ENCODE assay signal across 23 cellular contexts in genomic region chr4:16733509-16733908, GRCh38.
DNase-seq lines count a peak whose midpoint lies in the region; ATAC-seq, FAIRE-seq and TF ChIP-seq lines count a peak whose summit lies in the region.
"Had no signal": no experiment of that assay in that cellular context is flagged by ENCODE, and none has a peak within 500 bp of the region (broad histone marks: within the 10 kb centered on the region; RNA-seq: fewer than 3 reads in every experiment).

No MANE protein-coding gene starts in this region.

- no peak for ATAC-seq in activated CD4-positive, alpha-beta T cell treated with anti-CD3 and anti-CD28 coated beads for 36 hours
- no peak for ATAC-seq in pancreas
- ATAC-seq: CD8-positive, alpha-beta T cell had no signal

- H3K9me3 Mint-ChIP-seq in activated CD4-positive, alpha-beta T cell treated with anti-CD3 and anti-CD28 coated beads for 36 hours (ENCODE audit: low read depth): peaks cover 2% of the 10 kb centered on the region
- H3K9me3 Mint-ChIP-seq: CD8-positive, alpha-beta T cell had no signal

- no peaks in the 10 kb centered on the region for H3K4me1 ChIP-seq in pancreas
- H3K4me1 ChIP-seq: BLaER1 treated with 17β-estradiol and CSF1 and Interleukin-3, amounts not matched to agents 10 nM and 100 nM; Caco-2 had no signal

- H3K4me3 ChIP-seq in pancreas: no peak overlapping the region
- H3K4me3 ChIP-seq: BLaER1 treated with 17β-estradiol and CSF1 and Interleukin-3, amounts not matched to agents 10 nM and 100 nM had no signal

- TF ChIP-seq CTCF in pancreas (IDR thresholded peaks at IDR 0.05): no peak

- H3K36me3 Mint-ChIP-seq in activated CD4-positive, alpha-beta T cell treated with anti-CD3 and anti-CD28 coated beads for 36 hours (ENCODE audit: low read depth): no peaks in the 10 kb centered on the region
- H3K36me3 Mint-ChIP-seq: CD8-positive, alpha-beta T cell had no signal

- intact Hi-C loops in head of caudate nucleus (cut with DNase I) (no loop called here), pancreas (cut with DNase I) (no loop called here)
- intact Hi-C loops in activated CD4-positive, alpha-beta T cell treated with anti-CD3 and anti-CD28 coated beads for 36 hours (cut with DNase I, micrococcal nuclease): no loop called here

- no peak for FAIRE-seq in urothelium cell line (lab: Jason Lieb, UNC)
- no peak for FAIRE-seq in pancreas (lab: Jason Lieb, UNC)
- FAIRE-seq: A204.1, D721Med, G401.6, GM12891, GM19239 had no signal

- no peak overlapping the region for H3K4me3 Mint-ChIP-seq in activated CD4-positive, alpha-beta T cell treated with anti-CD3 and anti-CD28 coated beads for 36 hours
- H3K4me3 Mint-ChIP-seq: B cell; CD4-positive, alpha-beta T cell; CD8-positive, alpha-beta T cell had no signal

- WGBS in pancreas, 2 donors: 50 to 68% methylated on average over 4 of the region's 4 CpGs

- H3K9me3 ChIP-seq in pancreas: no peaks in the 10 kb centered on the region
- H3K9me3 ChIP-seq: Caco-2 had no signal

- CTCF ChIA-PET in activated CD4-positive, alpha-beta T cell treated with anti-CD3 and anti-CD28 coated beads for 36 hours (lab: Charles Lee): no interaction called here

- H3K27ac Mint-ChIP-seq in activated CD4-positive, alpha-beta T cell treated with anti-CD3 and anti-CD28 coated beads for 36 hours: no peak overlapping the region
- H3K27ac Mint-ChIP-seq: B cell; CD4-positive, alpha-beta T cell; CD8-positive, alpha-beta T cell had no signal

- no peaks in the 10 kb centered on the region for H3K27me3 Mint-ChIP-seq in activated CD4-positive, alpha-beta T cell treated with anti-CD3 and anti-CD28 coated beads for 36 hours
- H3K27me3 Mint-ChIP-seq: B cell; CD4-positive, alpha-beta T cell had no signal

- no peaks in the 10 kb centered on the region for H3K36me3 ChIP-seq in pancreas
- H3K36me3 ChIP-seq: BLaER1 treated with 17β-estradiol and CSF1 and Interleukin-3, amounts not matched to agents 10 nM and 100 nM had no signal

- H3K4me1 Mint-ChIP-seq in activated CD4-positive, alpha-beta T cell treated with anti-CD3 and anti-CD28 coated beads for 36 hours: no peaks in the 10 kb centered on the region
- H3K4me1 Mint-ChIP-seq: B cell had no signal

- peak overlapping the region; percentile 12 for H3K27ac ChIP-seq in caudate nucleus (ENCODE audit: low read depth, low read length)
- H3K27ac ChIP-seq in pancreas: no peak overlapping the region
- H3K27ac ChIP-seq: BLaER1 treated with 17β-estradiol and CSF1 and Interleukin-3, amounts not matched to agents 10 nM and 100 nM; C4-2B had no signal

- DNase-seq in caudate nucleus (lab: John Stamatoyannopoulos, UW) (peak in 29 of 61 donors; percentile 1 to 75 (median 30)), head of caudate nucleus (peak in 41 of 42 donors; percentile 18 to 87 (median 60)), occipital lobe (lab: John Stamatoyannopoulos, UW) (peak; percentile 4), urothelium cell line (ENCODE audit: low spot score) (no peak), NOMO-1 treated with DMSO at 0.1 percent for 48 hours (lab: John Stamatoyannopoulos, UW; ENCODE audit: unreplicated experiment) (no peak), pancreas (no peak)
- no peak for DNase-seq in activated CD4-positive, alpha-beta T cell treated with anti-CD3 and anti-CD28 coated beads for 36 hours
- DNase-seq: 8988T; ACHN; Caco-2; Calu3; CD4-positive, alpha-beta T cell; CD8-positive, alpha-beta T cell; DMS79 treated with DMSO at 0.1 percent for 48 hours; GF-D8 had no signal

- no peaks in the 10 kb centered on the region for H3K27me3 ChIP-seq in pancreas
- H3K27me3 ChIP-seq: BLaER1 treated with 17β-estradiol and CSF1 and Interleukin-3, amounts not matched to agents 10 nM and 100 nM had no signal

- POLR2A ChIA-PET in activated CD4-positive, alpha-beta T cell treated with anti-CD3 and anti-CD28 coated beads for 36 hours (lab: Charles Lee): no interaction called here

Comparison
In these comparisons a context has a peak if more than half of its experiments do, and no peak if none do; other contexts are left out.
1. DNase-seq: peak in head of caudate nucleus (41 of 42) and occipital lobe (single experiment); none in urothelium cell line (single experiment), activated CD4-positive, alpha-beta T cell treated with anti-CD3 and anti-CD28 coated beads for 36 hours (single experiment), NOMO-1 treated with DMSO at 0.1 percent for 48 hours (single experiment) and pancreas (0 of 6).